In the genomic region with DNA sequence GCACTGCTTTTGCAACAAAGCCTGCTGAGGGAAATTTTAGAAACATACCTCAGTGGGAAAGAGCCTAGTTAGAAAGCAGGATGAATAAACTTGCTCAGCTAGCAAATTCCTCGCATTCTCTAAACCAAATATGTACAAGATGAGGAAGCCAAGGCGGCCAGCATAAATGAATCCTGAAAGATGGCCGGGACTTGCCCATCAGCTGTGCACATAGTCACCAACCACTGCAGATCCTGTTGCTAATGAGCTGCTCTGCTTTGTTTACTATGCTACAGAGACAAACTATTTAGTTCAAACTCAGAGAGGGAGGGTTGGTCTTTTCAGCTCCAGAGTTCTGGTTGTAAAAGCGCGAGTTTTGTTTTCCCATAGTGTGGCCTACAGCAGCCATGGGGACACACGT, we compare ENCODE assay signal across 11 cellular contexts. TPM values are rescaled to one million over a fixed set of nuclear protein-coding genes. Genes with fewer than 3 reads are reported as not detected.
DNase-seq lines count a peak whose midpoint lies in the region; ATAC-seq and TF ChIP-seq lines count a peak whose summit lies in the region.
"Had no signal": no experiment of that assay in that cellular context is flagged by ENCODE, and none has a peak within 500 bp of the region (broad histone marks: within the 10 kb centered on the region; RNA-seq: fewer than 3 reads in every experiment).

No MANE protein-coding gene starts in this region.

- no peaks in the 10 kb centered on the region for H3K9me3 Mint-ChIP-seq in chondrocyte (ENCODE audit: low read depth)
- H3K9me3 Mint-ChIP-seq: central memory CD8-positive, alpha-beta T cell had no signal

- H3K9me3 ChIP-seq in right lobe of liver, result no peaks in the 10 kb centered on the region

- TF ChIP-seq POLR2A in right lobe of liver (IDR thresholded peaks at IDR 0.05), result no peak

- H3K27me3 Mint-ChIP-seq in chondrocyte (ENCODE audit: low read depth), result no peaks in the 10 kb centered on the region

- no peaks in the 10 kb centered on the region for H3K36me3 Mint-ChIP-seq in chondrocyte (ENCODE audit: low read depth)

- H3K27ac Mint-ChIP-seq in chondrocyte (ENCODE audit: unreplicated experiment), result peak overlapping the region; percentile 91

- intact Hi-C loops in right lobe of liver (cut with DNase I), result no loop called here

- H3K36me3 ChIP-seq in ACC112 (ENCODE audit: insufficient read depth, low read length) (no peaks in the 10 kb centered on the region), right lobe of liver (no peaks in the 10 kb centered on the region)

- 47% methylated on average over 6 of the region's 6 CpGs for WGBS in right lobe of liver (ENCODE audit: insufficient coverage, low coverage, low lambda C conversion rate, missing lambda C conversion rate)

- H3K27ac ChIP-seq in ACC112 (ENCODE audit: low read depth, low read length) (peak overlapping the region; percentile 75), right lobe of liver (no peak overlapping the region)

- H3K4me1 ChIP-seq in ACC112 (ENCODE audit: control insufficient read depth, insufficient read depth, low read length, unreplicated experiment) (peaks cover 33% of the 10 kb centered on the region), right lobe of liver (no peaks in the 10 kb centered on the region)

- H3K27me3 ChIP-seq in ACC112 (ENCODE audit: insufficient read depth, low read length) (no peaks in the 10 kb centered on the region), right lobe of liver (no peaks in the 10 kb centered on the region)

- peak overlapping the region; percentile 11; the same call in 1 of the 2 replicates for H3K4me3 ChIP-seq in ACC112 (ENCODE audit: low read depth, low read length)
- no peak overlapping the region for H3K4me3 ChIP-seq in right lobe of liver

- H3K4me3 Mint-ChIP-seq in chondrocyte (ENCODE audit: unreplicated experiment), result no peak overlapping the region
- H3K4me3 Mint-ChIP-seq: central memory CD8-positive, alpha-beta T cell had no signal

- no peak for TF ChIP-seq CTCF in chondrocyte (IDR thresholded peaks at IDR 0.05)
- TF ChIP-seq CTCF in right lobe of liver (IDR thresholded peaks at IDR 0.05), result no peak

- peak; percentile 32 for DNase-seq in HT1080 (ENCODE audit: low read depth)
- DNase-seq in chondrocyte (ENCODE audit: low spot score), result no peak
- no peak for DNase-seq in right lobe of liver
- no peak for DNase-seq in T-helper 9 cell
- no peak for DNase-seq in germinal center (ENCODE audit: low spot score)
- DNase-seq in stimulated activated CD4-positive, alpha-beta T cell treated with anti-CD3 and anti-CD28 coated beads, Interleukin-4, amount 100 ng/mL, for 4 hours, result no peak
- no peak for DNase-seq in cerebellar nuclear complex (lab: John Stamatoyannopoulos, UW)
- DNase-seq: NCI-H2029, retina had no signal

- no peaks in the 10 kb centered on the region for H3K79me2 ChIP-seq in ACC112 (ENCODE audit: control insufficient read depth, insufficient read depth, low read length, unreplicated experiment)

- H3K4me1 Mint-ChIP-seq in chondrocyte (ENCODE audit: low read depth), result peaks cover 58% of the 10 kb centered on the region
- H3K4me1 Mint-ChIP-seq: central memory CD8-positive, alpha-beta T cell had no signal

- H2AFZ ChIP-seq in ACC112 (ENCODE audit: low read length, unreplicated experiment), result peak overlapping the region; percentile 92

- ATAC-seq in right lobe of liver, result peak; percentile 21 to 56 (median 40)

RNA-seq across cellular contexts. Expression of gene TMEM170B, which starts 49.0 kb away (rescaled TPM):
- 1.1 and 1.2 TPM in 2 replicates for total RNA-seq in HT1080 (2014; rRNA removed; shearing (Covaris generic))
- 1.1 and 1.5 TPM in 2 replicates for polyA plus RNA-seq in HT1080 (2015; cell fraction: cytosol; rRNA removed)
- 0.84 and 1.2 TPM in 2 replicates for polyA plus RNA-seq in HT1080 (2015; cell fraction: nucleus; rRNA removed)
- 3.6 to 5.1 TPM (median 3.9 TPM) in 3 replicates for total RNA-seq in chondrocyte
- total RNA-seq in right lobe of liver, result 1 to 10 TPM; 3.6 to 6.7 (median 5.0) TPM
